26 cellular contexts compared by ENCODE assay signal in genomic region chrX:24566233-24566632, GRCh38.
"Had no signal": no experiment of that assay in that cellular context is flagged by ENCODE, and none has a peak within 500 bp of the region (broad histone marks: within the 10 kb centered on the region; RNA-seq: fewer than 3 reads in every experiment).

No MANE protein-coding gene starts in this region.

- H3K4me1 Mint-ChIP-seq: stimulated activated memory B cell treated with anti-CD40 and anti-IgM and Interleukin-4, amounts not matched to agents 10 μg/mL and 1 μg/mL and 100 μg/mL, for 72 hours; stimulated activated naive CD8-positive, alpha-beta T cell treated with anti-CD3 and anti-CD28 coated beads, Interleukin-15, amount 100 ng/mL, for 72 hours had no signal

- H3K4me3 ChIP-seq: adrenal gland, mucosa of descending colon, thyroid gland, upper lobe of right lung had no signal

- H3K4me1 ChIP-seq: adrenal gland, thyroid gland, upper lobe of right lung had no signal

- H3K27me3 ChIP-seq: brain microvascular endothelial cell, thyroid gland, upper lobe of right lung had no signal

- H3K36me3 ChIP-seq: adrenal gland, brain microvascular endothelial cell, thyroid gland, upper lobe of right lung had no signal

- H3K9me3 ChIP-seq: adrenal gland, mucosa of descending colon, thyroid gland, upper lobe of right lung had no signal

- H3K27ac Mint-ChIP-seq: activated naive CD8-positive, alpha-beta T cell; activated T-cell treated with anti-CD3 and anti-CD28 coated beads, Interleukin-2, amount 50 U/mL, for 72 hours; progenitor cell of endocrine pancreas; stimulated activated memory B cell treated with anti-CD40 and anti-IgM and Interleukin-4, amounts not matched to agents 10 μg/mL and 1 μg/mL and 100 μg/mL, for 72 hours; stimulated activated naive CD8-positive, alpha-beta T cell treated with anti-CD3 and anti-CD28 coated beads, Interleukin-15, amount 100 ng/mL, for 72 hours; T-helper 2 cell treated with Interferon-gamma antibody and Interleukin-4, amounts not matched to agents 5 μg/mL and 100 μg/mL, for 36 hours had no signal

- H3K9me3 Mint-ChIP-seq: activated T-cell treated with anti-CD3 and anti-CD28 coated beads, Interleukin-2, amount 50 U/mL, for 72 hours; nephron; stimulated activated memory B cell treated with anti-CD40 and anti-IgM and Interleukin-4, amounts not matched to agents 10 μg/mL and 1 μg/mL and 100 μg/mL, for 72 hours; stimulated activated naive CD8-positive, alpha-beta T cell treated with anti-CD3 and anti-CD28 coated beads, Interleukin-15, amount 100 ng/mL, for 72 hours; T-helper 2 cell treated with Interferon-gamma antibody and Interleukin-4, amounts not matched to agents 5 μg/mL and 100 μg/mL, for 36 hours had no signal

- H3K4me3 Mint-ChIP-seq: activated naive CD8-positive, alpha-beta T cell; activated T-cell treated with anti-CD3 and anti-CD28 coated beads, Interleukin-2, amount 50 U/mL, for 72 hours; nephron; stimulated activated memory B cell treated with anti-CD40 and anti-IgM and Interleukin-4, amounts not matched to agents 10 μg/mL and 1 μg/mL and 100 μg/mL, for 72 hours; stimulated activated naive CD8-positive, alpha-beta T cell treated with anti-CD3 and anti-CD28 coated beads, Interleukin-15, amount 100 ng/mL, for 72 hours; T-helper 2 cell treated with Interferon-gamma antibody and Interleukin-4, amounts not matched to agents 5 μg/mL and 100 μg/mL, for 36 hours had no signal

- DNase-seq: activated CD4-positive, alpha-beta T cell treated with anti-CD3 and anti-CD28 coated beads for 4 hours; activated CD4-positive, alpha-beta T cell treated with anti-CD3 and anti-CD28 coated beads, Interleukin-2, amount 50 U/mL, for 4 hours; activated CD4-positive, CD25-positive, alpha-beta regulatory T cell; activated naive CD4-positive, alpha-beta T cell treated with Interleukin-2 at 50 U/mL for 16 hours; activated T-cell treated with anti-CD3 and anti-CD28 coated beads for 4 hours; activated T-cell treated with anti-CD3 and anti-CD28 coated beads, Interleukin-2, amount 50 U/mL, for 72 hours; adrenal gland; brain microvascular endothelial cell; hippocampal formation; left cardiac atrium; left ventricle myocardium superior; mucosa of descending colon; retina; small intestine; stimulated activated CD4-positive, alpha-beta T cell treated with anti-CD3 and anti-CD28 coated beads, Interleukin-4, amount 100 ng/mL, for 4 hours; stimulated activated CD8-positive, alpha-beta memory T cell treated with anti-CD3 and anti-CD28 coated beads, Interleukin-4, amount 100 ng/mL, for 48 hours; stimulated activated naive CD8-positive, alpha-beta T cell treated with anti-CD3 and anti-CD28 coated beads, Interleukin-15, amount 100 ng/mL, for 72 hours; substantia nigra; T-helper 1 cell; thyroid gland; upper lobe of right lung had no signal

- H3K27me3 Mint-ChIP-seq: stimulated activated naive CD8-positive, alpha-beta T cell treated with anti-CD3 and anti-CD28 coated beads, Interleukin-15, amount 100 ng/mL, for 72 hours had no signal

- H3K27ac ChIP-seq: adrenal gland, brain microvascular endothelial cell, thyroid gland, upper lobe of right lung had no signal

- H3K36me3 Mint-ChIP-seq: activated naive CD8-positive, alpha-beta T cell; stimulated activated memory B cell treated with anti-CD40 and anti-IgM and Interleukin-4, amounts not matched to agents 10 μg/mL and 1 μg/mL and 100 μg/mL, for 72 hours had no signal
